1 cellular context compared by ENCODE assay signal in the genomic region with DNA sequence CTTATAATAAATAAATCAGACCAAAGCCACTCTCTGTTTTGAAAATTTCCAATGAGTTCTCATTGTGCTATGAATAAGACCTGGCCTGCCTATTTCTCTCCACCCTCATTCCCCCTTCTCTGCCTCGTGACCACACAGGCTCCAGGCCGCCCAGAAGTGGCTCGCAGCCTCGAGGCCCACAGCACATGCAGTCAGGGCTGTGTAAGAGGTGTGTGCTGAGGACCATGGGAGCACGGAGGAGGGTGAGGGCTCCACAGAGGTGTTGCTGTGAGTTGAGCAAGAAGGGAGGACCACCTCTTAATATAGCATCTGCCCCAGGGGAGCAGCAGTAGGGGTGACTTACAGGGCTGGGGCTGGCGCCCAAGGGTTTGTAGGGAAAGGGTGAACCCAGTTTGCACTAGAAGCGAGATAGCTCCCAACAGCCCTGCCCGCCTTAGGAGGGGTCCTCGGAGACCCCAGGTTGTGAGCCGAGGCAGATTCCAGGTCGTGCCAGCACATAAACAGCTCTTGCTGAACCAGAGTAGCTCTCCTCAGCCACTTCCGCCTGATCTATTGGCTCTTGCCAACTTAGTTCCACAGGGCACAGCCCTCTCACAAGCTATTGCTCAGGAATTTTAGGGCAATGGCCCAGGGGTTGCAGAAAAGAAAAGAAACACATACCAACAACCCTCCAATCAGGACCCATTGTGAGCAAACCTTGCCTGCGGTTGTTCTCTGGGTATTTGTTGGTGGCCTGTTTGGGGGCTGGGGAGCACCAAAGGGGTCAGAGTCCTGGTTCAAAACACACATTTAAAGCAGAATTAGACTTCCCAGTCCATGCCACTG.
TF ChIP-seq lines count a peak whose summit lies in the region.

No MANE protein-coding gene starts in this region.

TF ChIP-seq in HepG2, 621 proteins besides CTCF, POLR2A, EP300 and RAD21 (continued from another document):
- TF ChIP-seq, protein P1, sequence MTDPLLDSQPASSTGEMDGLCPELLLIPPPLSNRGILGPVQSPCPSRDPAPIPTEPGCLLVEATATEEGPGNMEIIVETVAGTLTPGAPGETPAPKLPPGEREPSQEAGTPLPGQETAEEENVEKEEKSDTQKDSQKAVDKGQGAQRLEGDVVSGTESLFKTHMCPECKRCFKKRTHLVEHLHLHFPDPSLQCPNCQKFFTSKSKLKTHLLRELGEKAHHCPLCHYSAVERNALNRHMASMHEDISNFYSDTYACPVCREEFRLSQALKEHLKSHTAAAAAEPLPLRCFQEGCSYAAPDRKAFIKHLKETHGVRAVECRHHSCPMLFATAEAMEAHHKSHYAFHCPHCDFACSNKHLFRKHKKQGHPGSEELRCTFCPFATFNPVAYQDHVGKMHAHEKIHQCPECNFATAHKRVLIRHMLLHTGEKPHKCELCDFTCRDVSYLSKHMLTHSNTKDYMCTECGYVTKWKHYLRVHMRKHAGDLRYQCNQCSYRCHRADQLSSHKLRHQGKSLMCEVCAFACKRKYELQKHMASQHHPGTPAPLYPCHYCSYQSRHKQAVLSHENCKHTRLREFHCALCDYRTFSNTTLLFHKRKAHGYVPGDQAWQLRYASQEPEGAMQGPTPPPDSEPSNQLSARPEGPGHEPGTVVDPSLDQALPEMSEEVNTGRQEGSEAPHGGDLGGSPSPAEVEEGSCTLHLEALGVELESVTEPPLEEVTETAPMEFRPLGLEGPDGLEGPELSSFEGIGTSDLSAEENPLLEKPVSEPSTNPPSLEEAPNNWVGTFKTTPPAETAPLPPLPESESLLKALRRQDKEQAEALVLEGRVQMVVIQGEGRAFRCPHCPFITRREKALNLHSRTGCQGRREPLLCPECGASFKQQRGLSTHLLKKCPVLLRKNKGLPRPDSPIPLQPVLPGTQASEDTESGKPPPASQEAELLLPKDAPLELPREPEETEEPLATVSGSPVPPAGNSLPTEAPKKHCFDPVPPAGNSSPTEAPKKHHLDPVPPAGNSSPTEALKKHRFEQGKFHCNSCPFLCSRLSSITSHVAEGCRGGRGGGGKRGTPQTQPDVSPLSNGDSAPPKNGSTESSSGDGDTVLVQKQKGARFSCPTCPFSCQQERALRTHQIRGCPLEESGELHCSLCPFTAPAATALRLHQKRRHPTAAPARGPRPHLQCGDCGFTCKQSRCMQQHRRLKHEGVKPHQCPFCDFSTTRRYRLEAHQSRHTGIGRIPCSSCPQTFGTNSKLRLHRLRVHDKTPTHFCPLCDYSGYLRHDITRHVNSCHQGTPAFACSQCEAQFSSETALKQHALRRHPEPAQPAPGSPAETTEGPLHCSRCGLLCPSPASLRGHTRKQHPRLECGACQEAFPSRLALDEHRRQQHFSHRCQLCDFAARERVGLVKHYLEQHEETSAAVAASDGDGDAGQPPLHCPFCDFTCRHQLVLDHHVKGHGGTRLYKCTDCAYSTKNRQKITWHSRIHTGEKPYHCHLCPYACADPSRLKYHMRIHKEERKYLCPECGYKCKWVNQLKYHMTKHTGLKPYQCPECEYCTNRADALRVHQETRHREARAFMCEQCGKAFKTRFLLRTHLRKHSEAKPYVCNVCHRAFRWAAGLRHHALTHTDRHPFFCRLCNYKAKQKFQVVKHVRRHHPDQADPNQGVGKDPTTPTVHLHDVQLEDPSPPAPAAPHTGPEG (CRISPR knock-in tag; IDR thresholded peaks at IDR 0.05), result no peak
- peak; percentile 93 for TF ChIP-seq ZNF263 (CRISPR knock-in tag; IDR thresholded peaks at IDR 0.05)
